22 cellular contexts compared by ENCODE assay signal in genomic region chr19:29548483-29549085, GRCh38. TPM values are rescaled to one million over a fixed set of nuclear protein-coding genes. Genes with fewer than 3 reads are reported as not detected.
A peak's percentile ranks its signal among the peaks of the same experiment; 100 is the strongest.
DNase-seq lines count a peak whose midpoint lies in the region; FAIRE-seq and TF ChIP-seq lines count a peak whose summit lies in the region.
"Had no signal": no experiment of that assay in that cellular context is flagged by ENCODE, and none has a peak within 500 bp of the region (broad histone marks: within the 10 kb centered on the region; RNA-seq: fewer than 3 reads in every experiment).

No MANE protein-coding gene starts in this region.

- H3K36me3 Mint-ChIP-seq in chondrocyte (ENCODE audit: low read depth): no peaks in the 10 kb centered on the region
- no peaks in the 10 kb centered on the region for H3K36me3 Mint-ChIP-seq in type B pancreatic cell

- no peak for FAIRE-seq in RCC 7860 (lab: Jason Lieb, UNC)

- no peak overlapping the region for H3K4me3 Mint-ChIP-seq in chondrocyte (ENCODE audit: unreplicated experiment)
- no peak overlapping the region for H3K4me3 Mint-ChIP-seq in type B pancreatic cell
- H3K4me3 Mint-ChIP-seq: CD4-positive, alpha-beta memory T cell had no signal

- peaks cover 4% of the 10 kb centered on the region for H3K9me3 Mint-ChIP-seq in chondrocyte (ENCODE audit: low read depth)
- H3K9me3 Mint-ChIP-seq in type B pancreatic cell: peaks cover 4% of the 10 kb centered on the region

- peak; percentile 46 for DNase-seq in H7
- DNase-seq in chondrocyte (ENCODE audit: low spot score): peak; percentile 65
- DNase-seq in mesenteric fat pad (ENCODE audit: low spot score): peak; percentile 82
- DNase-seq in type B pancreatic cell (ENCODE audit: extremely low spot score, unreplicated experiment): peak; percentile 45
- no peak for DNase-seq in RCC 7860 (ENCODE audit: low spot score)
- DNase-seq in NCI-H2081 (lab: John Stamatoyannopoulos, UW): no peak
- DNase-seq in cerebellar cortex (ENCODE audit: low spot score): no peak
- DNase-seq: CD4-positive, alpha-beta memory T cell; DMS153; GDM1; Kasumi-1; MG63; NCI-H1417; NCI-H1694 treated with DMSO at 0.1 percent for 48 hours; NCI-H446; NCI-H526; OCI-M1; RPMI8226; SHP77 treated with DMSO at 0.1 percent for 48 hours had no signal

- H3K27ac Mint-ChIP-seq in chondrocyte (ENCODE audit: unreplicated experiment) (no peak overlapping the region), type B pancreatic cell (no peak overlapping the region)
- H3K27ac Mint-ChIP-seq: CD4-positive, alpha-beta memory T cell had no signal

- H3K4me1 Mint-ChIP-seq in chondrocyte (ENCODE audit: low read depth) (no peaks in the 10 kb centered on the region), type B pancreatic cell (ENCODE audit: unreplicated experiment) (peaks cover 4% of the 10 kb centered on the region)
- H3K4me1 Mint-ChIP-seq: CD4-positive, alpha-beta memory T cell had no signal

- no peaks in the 10 kb centered on the region for H3K36me3 ChIP-seq in H7 (replicated peaks; ENCODE audit: control insufficient read depth, insufficient read depth, low read length)
- H3K36me3 ChIP-seq: HAP-1, MG63 had no signal

- TF ChIP-seq CTCF in chondrocyte (IDR thresholded peaks at IDR 0.05) (no peak), type B pancreatic cell (conservative IDR thresholded peaks at IDR 0.05) (no peak)

- H3K4me3 ChIP-seq in H7 (ENCODE audit: insufficient read depth, low read depth, low read length): no peak overlapping the region
- H3K4me3 ChIP-seq: HAP-1, MG63, SK-N-MC had no signal

- H3K27me3 ChIP-seq in H7 (ENCODE audit: control insufficient read depth, insufficient read depth, low read length): no peaks in the 10 kb centered on the region
- H3K27me3 ChIP-seq: MG63 had no signal

- H3K27me3 Mint-ChIP-seq in chondrocyte (ENCODE audit: low read depth): peaks cover 6% of the 10 kb centered on the region
- H3K27me3 Mint-ChIP-seq in type B pancreatic cell: peaks cover 8% of the 10 kb centered on the region

RNA-seq across cellular contexts. Expression of gene VSTM2B, which starts 22.8 kb away (rescaled TPM):
- 0.48 and 0.96 TPM in 2 replicates for total RNA-seq in H7 (2014; rRNA removed; shearing (Covaris generic))
- total RNA-seq in chondrocyte (not detected in 3 replicates), mesenteric fat pad (not detected), type B pancreatic cell (ENCODE audit: low replicate concordance) (0.68 TPM in 1 of 2 replicates, not detected in the other)
- total RNA-seq: CD4-positive, alpha-beta memory T cell; Daoy had no signal

RNA-seq across cellular contexts. Expression of gene POP4, which starts 57.5 kb away (rescaled TPM):
- 63.5 and 69.1 TPM in 2 replicates for total RNA-seq in H7 (2014; rRNA removed; shearing (Covaris generic))
- total RNA-seq in chondrocyte (49.0 to 71.1 TPM (median 49.4 TPM) in 3 replicates), mesenteric fat pad (57.4 TPM), type B pancreatic cell (ENCODE audit: low replicate concordance) (48.4 and 51.3 TPM in 2 replicates)

Comparison
In these comparisons a context has a peak if more than half of its experiments do, and no peak if none do; other contexts are left out.
1. DNase-seq: peak in H7 (single experiment), chondrocyte (single experiment), mesenteric fat pad (single experiment) and type B pancreatic cell (single experiment); none in RCC 7860 (single experiment), NCI-H2081 (0 of 2) and cerebellar cortex (single experiment).